23 cellular contexts compared by ENCODE assay signal in genomic region chr1:209215826-209216225, GRCh38.
"Had no signal": no experiment of that assay in that cellular context is flagged by ENCODE, and none has a peak within 500 bp of the region (broad histone marks: within the 10 kb centered on the region; RNA-seq: fewer than 3 reads in every experiment).

No MANE protein-coding gene starts in this region.

- DNase-seq: hypothalamus; immature natural killer cell; kidney; left colon; lower lobe of right lung; mammary epithelial cell; mesenchymal stem cell; naive thymus-derived CD8-positive, alpha-beta T cell; nephron progenitor cell; ovary; sigmoid colon; small intestine; spleen; stimulated activated CD4-positive, alpha-beta T cell treated with anti-CD3 and anti-CD28 coated beads, Interleukin-4, amount 100 ng/mL, for 24 hours; stimulated activated naive CD4-positive, alpha-beta T cell; tibial artery; uterus had no signal

- H3K4me3 ChIP-seq: lower lobe of right lung, neural progenitor cell, ovary, right atrium auricular region, sigmoid colon, spleen, suprapubic skin, thoracic aorta, tibial artery, uterus had no signal

- H3K27me3 ChIP-seq: neural progenitor cell, ovary, right atrium auricular region had no signal

- FAIRE-seq: islet of Langerhans, kidney, small intestine had no signal

- H2AFZ ChIP-seq: neural progenitor cell had no signal

- H3K4me1 ChIP-seq: lower lobe of right lung, neural progenitor cell, right atrium auricular region, sigmoid colon, spleen, tibial artery, uterus had no signal

- H3K9ac ChIP-seq: neural progenitor cell had no signal

- H3K4me2 ChIP-seq: neural progenitor cell had no signal

- ATAC-seq: left colon; lower lobe of right lung; naive thymus-derived CD8-positive, alpha-beta T cell; stimulated activated effector memory CD8-positive, alpha-beta T cell treated with anti-CD3 and anti-CD28 coated beads, Interleukin-12 subunit alpha, Interleukin-12 subunit beta, amount 100 ng/mL, for 72 hours had no signal

- H3K27ac ChIP-seq: lower lobe of right lung, neural progenitor cell, ovary, right atrium auricular region, sigmoid colon, spleen, suprapubic skin, thoracic aorta, tibial artery, uterus had no signal

- H3K9me3 ChIP-seq: lower lobe of right lung, ovary, sigmoid colon, suprapubic skin, thoracic aorta, tibial artery, uterus had no signal

- H3K36me3 ChIP-seq: lower lobe of right lung, neural progenitor cell, ovary, right atrium auricular region, sigmoid colon, spleen, suprapubic skin, thoracic aorta, tibial artery, uterus had no signal
